In genomic region chr10:62063795-62064472, GRCh38 we compare ENCODE assay signal across 13 cellular contexts.
DNase-seq lines count a peak whose midpoint lies in the region; ATAC-seq and TF ChIP-seq lines count a peak whose summit lies in the region.
"Had no signal": no experiment of that assay in that cellular context is flagged by ENCODE, and none has a peak within 500 bp of the region (broad histone marks: within the 10 kb centered on the region; RNA-seq: fewer than 3 reads in every experiment).

No MANE protein-coding gene starts in this region.

- 18 to 51% (median 21%) methylated on average over 3 of the region's 3 CpGs for WGBS in psoas muscle, 3 donors

- TF ChIP-seq CTCF in psoas muscle (IDR thresholded peaks at IDR 0.05) = no peak

- H3K27me3 Mint-ChIP-seq in CD4-positive, alpha-beta memory T cell = no peaks in the 10 kb centered on the region
- H3K27me3 Mint-ChIP-seq in T-helper 17 cell = no peaks in the 10 kb centered on the region
- H3K27me3 Mint-ChIP-seq: brain had no signal

- H3K36me3 Mint-ChIP-seq in CD4-positive, alpha-beta memory T cell = peaks cover 75 to 77% of the 10 kb centered on the region in 2 donors
- peaks cover 12% of the 10 kb centered on the region for H3K36me3 Mint-ChIP-seq in T-helper 17 cell (ENCODE audit: low read depth)

- H3K4me1 Mint-ChIP-seq in CD4-positive, alpha-beta memory T cell = peaks cover 40 to 80% (median 60%) of the 10 kb centered on the region in 4 donors
- H3K4me1 Mint-ChIP-seq in T-helper 17 cell = peaks cover 23% of the 10 kb centered on the region

- peaks cover 33% of the 10 kb centered on the region for H3K36me3 ChIP-seq in CD4-positive, alpha-beta memory T cell (ENCODE audit: insufficient read depth, low read length)
- peaks cover 3 to 72% of the 10 kb centered on the region in 2 donors for H3K36me3 ChIP-seq in psoas muscle (ENCODE audit: insufficient read depth in 1 of 2, low read depth in 1 of 2)

- ATAC-seq in T-helper 17 cell = no peak
- peak; percentile 71 to 91 (median 89) for ATAC-seq in psoas muscle
- no peak for ATAC-seq in left lobe of liver
- ATAC-seq in GM21526 (IDR thresholded peaks at IDR 0.05; ENCODE audit: low FRiP score, unreplicated experiment) = no peak

- no peaks in the 10 kb centered on the region for H3K27me3 ChIP-seq in CD4-positive, alpha-beta memory T cell (ENCODE audit: insufficient read depth, low read length)
- H3K27me3 ChIP-seq in psoas muscle (ENCODE audit: insufficient read depth in 3 of 3, low read length in 2 of 3) = no peaks in the 10 kb centered on the region

- intact Hi-C loops in CD4-positive, alpha-beta memory T cell (cut with micrococcal nuclease) = no loop called here
- intact Hi-C loops in psoas muscle (cut with DNase I) = loop anchor here in 1 of 2 donors (2.0 kb wide), 1 partner anchor 15 kb away; no protein-coding TSS in a partner anchor

- no peaks in the 10 kb centered on the region for H3K9me3 ChIP-seq in CD4-positive, alpha-beta memory T cell (ENCODE audit: control insufficient read depth in 1 of 2, low read length in 2 of 2)
- no peaks in the 10 kb centered on the region for H3K9me3 ChIP-seq in T-helper 17 cell (ENCODE audit: control insufficient read depth, low read length, poor library complexity, severe bottlenecking)
- no peaks in the 10 kb centered on the region for H3K9me3 ChIP-seq in psoas muscle

- CTCF ChIA-PET in CD4-positive, alpha-beta memory T cell (lab: Charles Lee; ENCODE audit: partially characterized antibody) = interaction anchor here (0.9 kb wide), 1 partner anchor 14 kb away, joined by 3 read pairs; no protein-coding TSS in a partner anchor

- DNase-seq in CD4-positive, alpha-beta memory T cell = no peak
- DNase-seq in T-helper 17 cell (no peak), fibroblast of gingiva (ENCODE audit: low read depth) (peak; percentile 93), psoas muscle (no peak), left lobe of liver (ENCODE audit: low spot score) (no peak)
- no peak for DNase-seq in activated CD4-positive, CD25-positive, alpha-beta regulatory T cell treated with anti-CD3 and anti-CD28 coated beads, Interleukin-2, amount 50 U/mL, for 72 hours
- DNase-seq in stimulated activated naive CD4-positive, alpha-beta T cell treated with Interleukin-2 at 50 U/mL for 16 hours (lab: John Stamatoyannopoulos, UW) = no peak
- DNase-seq: DMS79 treated with DMSO at 0.1 percent for 48 hours, Karpas-422, NCI-H526 treated with DMSO at 0.1 percent for 48 hours, T-helper 9 cell had no signal

- H3K4me1 ChIP-seq in CD4-positive, alpha-beta memory T cell (ENCODE audit: insufficient read depth, low read length) = peaks cover 52% of the 10 kb centered on the region
- H3K4me1 ChIP-seq in psoas muscle = peaks cover 72% of the 10 kb centered on the region

- POLR2A ChIA-PET in CD4-positive, alpha-beta memory T cell (lab: Charles Lee; ENCODE audit: partially characterized antibody) = interaction anchor here (0.6 to 10.2 kb wide), 3 partner anchors 17 to 108 kb away, joined by 3 to 86 read pairs (median 3); no protein-coding TSS in a partner anchor

- no peaks in the 10 kb centered on the region for H3K9me3 Mint-ChIP-seq in CD4-positive, alpha-beta memory T cell

- peak overlapping the region in 6 of 7 donors; percentile 15 to 91 (median 65) for H3K27ac Mint-ChIP-seq in CD4-positive, alpha-beta memory T cell
- H3K27ac Mint-ChIP-seq in T-helper 17 cell = peak overlapping the region; percentile 19
- H3K27ac Mint-ChIP-seq: brain had no signal

- no peak overlapping the region for H3K4me3 ChIP-seq in CD4-positive, alpha-beta memory T cell (ENCODE audit: low read length in 2 of 2)
- H3K4me3 ChIP-seq in psoas muscle = peak overlapping the region; percentile 13

- H3K27ac ChIP-seq in CD4-positive, alpha-beta memory T cell (ENCODE audit: low read depth, low read length) = no peak overlapping the region
- peak overlapping the region; percentile 98 for H3K27ac ChIP-seq in psoas muscle

- peak overlapping the region in 4 of 8 donors; percentile 1 to 15 (median 9) for H3K4me3 Mint-ChIP-seq in CD4-positive, alpha-beta memory T cell
- no peak overlapping the region for H3K4me3 Mint-ChIP-seq in T-helper 17 cell
- H3K4me3 Mint-ChIP-seq: brain had no signal

Comparison
In these comparisons a context has a peak if more than half of its experiments do, and no peak if none do; other contexts are left out.
1. ATAC-seq: peak in psoas muscle (4 of 4); none in T-helper 17 cell (single experiment), left lobe of liver (single experiment) and GM21526 (single experiment).